7 cellular contexts compared by ENCODE assay signal in genomic region chr7:66594082-66594481, GRCh38. TPM values are rescaled to one million over a fixed set of nuclear protein-coding genes. Genes with fewer than 3 reads are reported as not detected.
A peak's percentile ranks its signal among the peaks of the same experiment; 100 is the strongest.
DNase-seq lines count a peak whose midpoint lies in the region; ATAC-seq and TF ChIP-seq lines count a peak whose summit lies in the region.
"Not testable (repeated sequence)": the region's sequence is repeated elsewhere in the genome, so short reads cannot be mapped to it uniquely, and the experiment has no call there.

No MANE protein-coding gene starts in this region.

- H3K9me3 Mint-ChIP-seq in CD4-positive, alpha-beta memory T cell; T-cell; activated CD8-positive, alpha-beta T cell treated with anti-CD3 and anti-CD28 coated beads for 36 hours; brain; type B pancreatic cell: not testable (repeated sequence)
- H3K9me3 Mint-ChIP-seq in nephron, result peaks cover 11% of the 10 kb centered on the region

- H3K4me1 Mint-ChIP-seq in CD4-positive, alpha-beta memory T cell, result peaks cover 22 to 48% (median 35%) of the 10 kb centered on the region in 4 donors
- H3K4me1 Mint-ChIP-seq in T-cell (peaks cover 36 to 41% (median 39%) of the 10 kb centered on the region in 3 donors), brain (peaks cover 32% of the 10 kb centered on the region), nephron (peaks cover 23% of the 10 kb centered on the region), type B pancreatic cell (ENCODE audit: unreplicated experiment) (peaks cover 21% of the 10 kb centered on the region)
- peaks cover 28% of the 10 kb centered on the region for H3K4me1 Mint-ChIP-seq in activated CD8-positive, alpha-beta T cell treated with anti-CD3 and anti-CD28 coated beads for 36 hours (ENCODE audit: low read depth)

- H3K4me3 Mint-ChIP-seq in CD4-positive, alpha-beta memory T cell, result peak overlapping the region in 4 of 8 donors; percentile 9 to 44 (median 19)
- H3K4me3 Mint-ChIP-seq in T-cell (peak overlapping the region in 1 of 3 donors; percentile 34), brain (peak overlapping the region in 4 of 5 experiments; percentile 39 to 81 (median 54)), nephron (peak overlapping the region; percentile 67 to 99 (median 71)), type B pancreatic cell (peak overlapping the region; percentile 63)
- H3K4me3 Mint-ChIP-seq in activated CD8-positive, alpha-beta T cell treated with anti-CD3 and anti-CD28 coated beads for 36 hours, result not testable (repeated sequence)

- POLR2A ChIA-PET in CD4-positive, alpha-beta memory T cell (lab: Charles Lee; ENCODE audit: partially characterized antibody), result interaction anchor here (1.6 kb wide), 1 partner anchor 34 kb away, joined by 6 read pairs; the partner anchor contains the start of gene KCTD7
- POLR2A ChIA-PET in T-cell (lab: Charles Lee), result interaction anchor here in 1 of 2 donors (0.7 kb wide), 1 partner anchor 147 kb away, joined by 3 read pairs; the partner anchor contains the start of gene RABGEF1
- POLR2A ChIA-PET in activated CD8-positive, alpha-beta T cell treated with anti-CD3 and anti-CD28 coated beads for 36 hours (lab: Charles Lee), result not testable (repeated sequence)

- H3K27ac Mint-ChIP-seq in CD4-positive, alpha-beta memory T cell, result peak overlapping the region in 5 of 7 donors; percentile 42 to 86 (median 74)
- H3K27ac Mint-ChIP-seq in T-cell (peak overlapping the region; percentile 15 to 71), brain (peak overlapping the region in 2 of 5 experiments; percentile 16 to 88), nephron (peak overlapping the region; percentile 51 to 77 (median 65)), type B pancreatic cell (peak overlapping the region; percentile 70)
- peak overlapping the region; percentile 53 for H3K27ac Mint-ChIP-seq in activated CD8-positive, alpha-beta T cell treated with anti-CD3 and anti-CD28 coated beads for 36 hours

- not testable (repeated sequence) for DNase-seq in CD4-positive, alpha-beta memory T cell; T-cell; activated CD8-positive, alpha-beta T cell treated with anti-CD3 and anti-CD28 coated beads for 36 hours; type B pancreatic cell (ENCODE audit: extremely low spot score, unreplicated experiment)
- peak; percentile 22 for DNase-seq in mesenteric fat pad (ENCODE audit: low spot score)

- not testable (repeated sequence) for H3K27me3 ChIP-seq in CD4-positive, alpha-beta memory T cell (ENCODE audit: insufficient read depth, low read length)

- not testable (repeated sequence) for H3K9me3 ChIP-seq in CD4-positive, alpha-beta memory T cell (ENCODE audit: control insufficient read depth in 1 of 2, low read length in 2 of 2)

- not testable (repeated sequence) for TF ChIP-seq CTCF in activated CD8-positive, alpha-beta T cell treated with anti-CD3 and anti-CD28 coated beads for 36 hours (IDR thresholded peaks at IDR 0.05); brain (conservative IDR thresholded peaks at IDR 0.05); nephron (IDR thresholded peaks at IDR 0.05; ENCODE audit: unreplicated experiment in 3 of 3); type B pancreatic cell (conservative IDR thresholded peaks at IDR 0.05)

- CTCF ChIA-PET in CD4-positive, alpha-beta memory T cell (lab: Charles Lee; ENCODE audit: partially characterized antibody), result interaction anchor here (1.4 kb wide), 1 partner anchor 60 kb away, joined by 3 read pairs; no protein-coding TSS in a partner anchor
- CTCF ChIA-PET in T-cell (lab: Charles Lee), result interaction anchor here in 1 of 2 donors (0.7 kb wide), 1 partner anchor 36 kb away, joined by 7 read pairs; no protein-coding TSS in a partner anchor
- CTCF ChIA-PET in activated CD8-positive, alpha-beta T cell treated with anti-CD3 and anti-CD28 coated beads for 36 hours (lab: Charles Lee), result interaction anchor here (1.2 kb wide), 1 partner anchor 34 kb away, joined by 3 read pairs; the partner anchor contains the start of gene KCTD7

- intact Hi-C loops in CD4-positive, alpha-beta memory T cell (cut with micrococcal nuclease), result not testable (repeated sequence)
- intact Hi-C loops in activated CD8-positive, alpha-beta T cell treated with anti-CD3 and anti-CD28 coated beads for 36 hours (cut with micrococcal nuclease), result loop anchor here (5.0 kb wide), 1 partner anchor 33 kb away; the partner anchor contains the start of gene KCTD7

- H3K4me1 ChIP-seq in CD4-positive, alpha-beta memory T cell (ENCODE audit: insufficient read depth, low read length), result peaks cover 34% of the 10 kb centered on the region

- not testable (repeated sequence) for H3K36me3 ChIP-seq in CD4-positive, alpha-beta memory T cell (ENCODE audit: insufficient read depth, low read length)

- not testable (repeated sequence) for H3K4me3 ChIP-seq in CD4-positive, alpha-beta memory T cell (ENCODE audit: low read length in 2 of 2)

- H3K27ac ChIP-seq in CD4-positive, alpha-beta memory T cell (ENCODE audit: low read depth, low read length), result not testable (repeated sequence)

- not testable (repeated sequence) for H3K36me3 Mint-ChIP-seq in CD4-positive, alpha-beta memory T cell; T-cell; activated CD8-positive, alpha-beta T cell treated with anti-CD3 and anti-CD28 coated beads for 36 hours (ENCODE audit: low read depth); brain; nephron (ENCODE audit: low read depth); type B pancreatic cell

- not testable (repeated sequence) for ATAC-seq in T-cell (replicated peaks in 1 of 4); activated CD8-positive, alpha-beta T cell treated with anti-CD3 and anti-CD28 coated beads for 36 hours

- not testable (repeated sequence) for H3K27me3 Mint-ChIP-seq in CD4-positive, alpha-beta memory T cell; T-cell; activated CD8-positive, alpha-beta T cell treated with anti-CD3 and anti-CD28 coated beads for 36 hours; nephron (ENCODE audit: low read depth); type B pancreatic cell
- peaks cover 16% of the 10 kb centered on the region for H3K27me3 Mint-ChIP-seq in brain

RNA-seq across cellular contexts. Expression of gene KCTD7, which starts 34.6 kb away (rescaled TPM):
- total RNA-seq in CD4-positive, alpha-beta memory T cell, result 10 to 100 TPM; 57.3 to 63.8 TPM
- 10 to 100 TPM; 10.1 to 22.2 TPM for polyA plus RNA-seq in CD4-positive, alpha-beta memory T cell
- total RNA-seq in T-cell (10 to 100 TPM; 23.1 to 44.3 (median 39.3) TPM), mesenteric fat pad (7.9 TPM), type B pancreatic cell (ENCODE audit: low replicate concordance) (6.7 and 13.7 TPM in 2 replicates)
- total RNA-seq in activated CD8-positive, alpha-beta T cell treated with anti-CD3 and anti-CD28 coated beads for 36 hours, result 1 to 10 TPM; 4.8 to 5.4 TPM
- polyA plus RNA-seq in brain (ENCODE audit: insufficient read depth, low read depth, low replicate concordance), result 21.5 TPM
